ENCODE assay signal across 18 cellular contexts in the genomic region with DNA sequence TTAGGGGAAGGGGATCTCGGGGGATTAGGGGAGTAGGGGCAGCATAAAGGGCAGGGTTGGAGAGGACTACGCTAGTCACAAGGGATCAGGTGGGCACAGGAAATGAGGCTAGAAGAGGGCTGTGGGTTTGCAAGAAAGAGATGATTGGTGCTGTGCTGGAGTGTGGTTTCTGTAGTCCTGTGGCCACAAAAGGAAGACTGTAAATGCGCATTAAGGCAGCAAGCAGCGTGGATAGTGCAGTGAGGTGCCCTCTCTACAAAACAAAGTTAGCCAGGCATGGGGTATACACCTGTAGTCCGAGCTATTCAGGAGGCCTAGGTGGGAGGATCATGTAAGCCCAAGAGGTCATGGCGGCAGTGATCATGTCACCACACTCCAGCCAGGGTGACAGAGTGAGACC.
DNase-seq lines count a peak whose midpoint lies in the region; TF ChIP-seq lines count a peak whose summit lies in the region.
"Had no signal": no experiment of that assay in that cellular context is flagged by ENCODE, and none has a peak within 500 bp of the region (broad histone marks: within the 10 kb centered on the region; RNA-seq: fewer than 3 reads in every experiment).

No MANE protein-coding gene starts in this region.

- CTCF ChIA-PET in CD8-positive, alpha-beta memory T cell (lab: Charles Lee) = interaction anchor here (1.4 kb wide), 1 partner anchor 11 kb away, joined by 3 read pairs; no protein-coding TSS in a partner anchor
- CTCF ChIA-PET in SK-N-SH (lab: Yijun Ruan, JAX) = no interaction called here

- H3K79me1 ChIP-seq in H9 (ENCODE audit: insufficient read depth, low read depth, low read length, poor library complexity, severe bottlenecking) = no peaks in the 10 kb centered on the region

- H3K9me2 ChIP-seq in SK-N-SH = no peaks in the 10 kb centered on the region

- no peak overlapping the region for H3K9ac ChIP-seq in H9 (ENCODE audit: extremely low read depth, insufficient read length, low read length)
- no peak overlapping the region for H3K9ac ChIP-seq in SK-N-SH

- H3K9me3 Mint-ChIP-seq in CD8-positive, alpha-beta memory T cell = no peaks in the 10 kb centered on the region
- no peaks in the 10 kb centered on the region for H3K9me3 Mint-ChIP-seq in H9
- no peaks in the 10 kb centered on the region for H3K9me3 Mint-ChIP-seq in activated naive CD8-positive, alpha-beta T cell treated with anti-CD3 and anti-CD28 coated beads for 36 hours
- H3K9me3 Mint-ChIP-seq in nephron progenitor cell = no peaks in the 10 kb centered on the region

- DNase-seq in CD8-positive, alpha-beta memory T cell = peak in 2 of 5 donors; percentile 17 to 24
- no peak for DNase-seq in H9
- DNase-seq in activated naive CD8-positive, alpha-beta T cell treated with anti-CD3 and anti-CD28 coated beads for 36 hours = peak; percentile 9
- DNase-seq in nephron progenitor cell = no peak
- no peak for DNase-seq in SK-N-SH
- DNase-seq in retina = no peak
- no peak for DNase-seq in NCI-H1092 treated with DMSO at 0.1 percent for 48 hours (lab: John Stamatoyannopoulos, UW)
- DNase-seq: aorta; foreskin fibroblast; KG1; NCI-H1105 treated with DMSO at 0.1 percent for 48 hours; RPMI8226; stimulated activated CD4-positive, alpha-beta T cell treated with anti-CD3 and anti-CD28 coated beads, Interleukin-4, amount 100 ng/mL, for 24 hours; stimulated activated CD8-positive, alpha-beta memory T cell treated with anti-CD3 and anti-CD28 coated beads, Interleukin-4, amount 100 ng/mL, for 48 hours; tibial artery had no signal

- POLR2A ChIA-PET in CD8-positive, alpha-beta memory T cell (lab: Charles Lee) = no interaction called here
- POLR2A ChIA-PET in SK-N-SH (lab: Yijun Ruan, JAX) = no interaction called here

- H3K14ac ChIP-seq in H9 (ENCODE audit: insufficient read depth, low read length) = no peak overlapping the region

- H2BK120ac ChIP-seq in H9 (ENCODE audit: low read depth, low read length, poor library complexity, severe bottlenecking) = no peak overlapping the region

- no peak overlapping the region for H4K5ac ChIP-seq in H9 (ENCODE audit: insufficient read length, low read depth, low read length)

- H4K91ac ChIP-seq in H9 (ENCODE audit: insufficient read length, low read depth, low read length) = no peak overlapping the region

- WGBS in H9 (ENCODE audit: extremely low coverage, insufficient read length, low lambda C conversion rate) = no CpG with 5 or more reads among the region's 6 CpGs
- WGBS in SK-N-SH (ENCODE audit: low lambda C conversion rate) = 96% methylated on average over 6 of the region's 6 CpGs

- no peaks in the 10 kb centered on the region for H3K27me3 Mint-ChIP-seq in CD8-positive, alpha-beta memory T cell
- H3K27me3 Mint-ChIP-seq in H9 (ENCODE audit: low read depth) = no peaks in the 10 kb centered on the region; the same call in 1 of the 2 replicates
- no peaks in the 10 kb centered on the region for H3K27me3 Mint-ChIP-seq in activated naive CD8-positive, alpha-beta T cell treated with anti-CD3 and anti-CD28 coated beads for 36 hours
- no peaks in the 10 kb centered on the region for H3K27me3 Mint-ChIP-seq in nephron progenitor cell (ENCODE audit: low read depth, poor library complexity)

- H3K79me2 ChIP-seq in H9 (ENCODE audit: insufficient read depth, low read length) (no peaks in the 10 kb centered on the region; the same call in 1 of the 2 replicates), SK-N-SH (ENCODE audit: insufficient read depth) (0 out of 2 replicates have a peak, but pooled peaks cover 2% of the 10 kb centered on the region)

- H3K23ac ChIP-seq in H9 (ENCODE audit: insufficient read length, low read depth, low read length) = no peak overlapping the region

- H3K36me3 ChIP-seq in CD8-positive, alpha-beta memory T cell (ENCODE audit: insufficient read depth, low read length) = peaks cover 4% of the 10 kb centered on the region
- peaks cover 25 to 39% of the 10 kb centered on the region in 2 experiments for H3K36me3 ChIP-seq in SK-N-SH (replicated peaks in 1 of 2; ENCODE audit: control insufficient read depth in 1 of 2, insufficient read depth in 2 of 2, low read length in 1 of 2)

- H2AK5ac ChIP-seq in H9 (ENCODE audit: insufficient read length, low read length) = no peak overlapping the region

- H3K27ac ChIP-seq in CD8-positive, alpha-beta memory T cell (ENCODE audit: low read depth, low read length) = no peak overlapping the region
- H3K27ac ChIP-seq in H9 (ENCODE audit: insufficient read length, low read depth, low read length) (no peak overlapping the region), SK-N-SH (ENCODE audit: low read depth in 2 of 2, low read length in 1 of 2) (no peak overlapping the region)
- H3K27ac ChIP-seq: C4-2B, HL-60, tibial artery, VCaP had no signal

- H2BK5ac ChIP-seq in H9 (ENCODE audit: insufficient read length, low read length) = no peak overlapping the region

- H3K4ac ChIP-seq in H9 (ENCODE audit: low read depth, low read length) = no peak overlapping the region

- no peak for TF ChIP-seq RAD21 in SK-N-SH (IDR thresholded peaks at IDR 0.05; ENCODE audit: low read length)

- no peak for TF ChIP-seq CTCF in H9 (conservative IDR thresholded peaks at IDR 0.05)
- TF ChIP-seq CTCF in nephron progenitor cell (IDR thresholded peaks at IDR 0.05) = no peak
- no peak for TF ChIP-seq CTCF in SK-N-SH (IDR thresholded peaks at IDR 0.05)

- peaks cover 21% of the 10 kb centered on the region for H3K4me1 ChIP-seq in CD8-positive, alpha-beta memory T cell (ENCODE audit: insufficient read depth, low read length)
- H3K4me1 ChIP-seq in H9 (ENCODE audit: insufficient read depth, low read length) (peaks cover 6% of the 10 kb centered on the region; the same call in 1 of the 2 replicates), SK-N-SH (ENCODE audit: control insufficient read depth in 1 of 2, insufficient read depth in 2 of 2, low read depth in 1 of 2, low read length in 1 of 2) (peaks cover 0 to 3% of the 10 kb centered on the region in 2 experiments; a peak in 1 of 4 replicates)
- H3K4me1 ChIP-seq: tibial artery had no signal

- H3K27me3 ChIP-seq in CD8-positive, alpha-beta memory T cell (ENCODE audit: insufficient read depth, low read length, poor library complexity, severe bottlenecking) = no peaks in the 10 kb centered on the region
- H3K27me3 ChIP-seq in H9 (ENCODE audit: insufficient read depth, low read length) (no peaks in the 10 kb centered on the region), SK-N-SH (ENCODE audit: insufficient read depth) (no peaks in the 10 kb centered on the region)
- H3K27me3 ChIP-seq: tibial artery had no signal

- no peak overlapping the region for H2AFZ ChIP-seq in H9 (ENCODE audit: low read length)
- no peak overlapping the region for H2AFZ ChIP-seq in SK-N-SH (ENCODE audit: low read depth)

- H3K9me3 ChIP-seq in CD8-positive, alpha-beta memory T cell (ENCODE audit: low read length) = no peaks in the 10 kb centered on the region
- no peaks in the 10 kb centered on the region for H3K9me3 ChIP-seq in H9 (ENCODE audit: control insufficient read depth, low read depth, low read length)
- no peaks in the 10 kb centered on the region for H3K9me3 ChIP-seq in SK-N-SH
- H3K9me3 ChIP-seq: tibial artery had no signal

- H3K23me2 ChIP-seq in H9 (ENCODE audit: insufficient read length, low read depth, low read length, poor library complexity, severe bottlenecking) = no peaks in the 10 kb centered on the region

- H2BK12ac ChIP-seq in H9 (ENCODE audit: insufficient read length, low read depth, low read length) = no peak overlapping the region

- H2BK20ac ChIP-seq in H9 (ENCODE audit: low read depth, low read length, poor library complexity, severe bottlenecking) = no peak overlapping the region

- no peak overlapping the region for H3T11ph ChIP-seq in H9 (ENCODE audit: low read length)

- peaks cover 22 to 40% (median 34%) of the 10 kb centered on the region in 3 donors for H3K4me1 Mint-ChIP-seq in CD8-positive, alpha-beta memory T cell
- H3K4me1 Mint-ChIP-seq in H9 (peaks cover 53 to 57% of the 10 kb centered on the region in 2 experiments), nephron progenitor cell (peaks cover 36% of the 10 kb centered on the region)
- peaks cover 12% of the 10 kb centered on the region for H3K4me1 Mint-ChIP-seq in activated naive CD8-positive, alpha-beta T cell treated with anti-CD3 and anti-CD28 coated beads for 36 hours

- H4K20me1 ChIP-seq in H9 (ENCODE audit: control insufficient read depth, insufficient read depth, insufficient read length) (no peaks in the 10 kb centered on the region), SK-N-SH (ENCODE audit: insufficient read depth) (no peaks in the 10 kb centered on the region)

- H3K4me2 ChIP-seq in H9 (ENCODE audit: insufficient read depth, insufficient read length, low read length) (no peak overlapping the region), SK-N-SH (no peak overlapping the region)

- no peak overlapping the region for H4K8ac ChIP-seq in H9 (replicated peaks; ENCODE audit: insufficient read length, low read depth, low read length)

- peak overlapping the region in 5 of 7 donors; percentile 6 to 68 (median 27) for H3K4me3 Mint-ChIP-seq in CD8-positive, alpha-beta memory T cell
- no peak overlapping the region for H3K4me3 Mint-ChIP-seq in H9
- no peak overlapping the region for H3K4me3 Mint-ChIP-seq in activated naive CD8-positive, alpha-beta T cell treated with anti-CD3 and anti-CD28 coated beads for 36 hours
- H3K4me3 Mint-ChIP-seq in nephron progenitor cell = no peak overlapping the region

- no peak overlapping the region for H3K4me3 ChIP-seq in CD8-positive, alpha-beta memory T cell (ENCODE audit: low read length)
- H3K4me3 ChIP-seq in SK-N-SH (ENCODE audit: low read depth in 2 of 2, low read length in 1 of 2) = no peak overlapping the region
- H3K4me3 ChIP-seq: tibial artery had no signal

- no peak overlapping the region for H3K18ac ChIP-seq in H9 (ENCODE audit: insufficient read length, low read depth, low read length)

- peak overlapping the region; percentile 17 to 81 (median 72) for H3K27ac Mint-ChIP-seq in CD8-positive, alpha-beta memory T cell
- H3K27ac Mint-ChIP-seq in H9 (peak overlapping the region in 2 of 3 experiments; percentile 6 to 77; a peak in 4 of 7 replicates), nephron progenitor cell (peak overlapping the region; percentile 55)
- peak overlapping the region; percentile 57 for H3K27ac Mint-ChIP-seq in activated naive CD8-positive, alpha-beta T cell treated with anti-CD3 and anti-CD28 coated beads for 36 hours

- no peaks in the 10 kb centered on the region for H3F3A ChIP-seq in SK-N-SH (replicated peaks; ENCODE audit: insufficient read depth)

- H3K36me3 Mint-ChIP-seq in CD8-positive, alpha-beta memory T cell = peaks cover 0 to 33% (median 10%) of the 10 kb centered on the region in 3 donors
- H3K36me3 Mint-ChIP-seq in H9 (ENCODE audit: insufficient read depth in 1 of 3, low read depth in 3 of 3) (peaks cover 12 to 52% (median 41%) of the 10 kb centered on the region in 3 experiments; a peak in 6 of 7 replicates), nephron progenitor cell (ENCODE audit: low read depth) (peaks cover 43% of the 10 kb centered on the region)
- H3K36me3 Mint-ChIP-seq in activated naive CD8-positive, alpha-beta T cell treated with anti-CD3 and anti-CD28 coated beads for 36 hours = peaks cover 14% of the 10 kb centered on the region

- no peak overlapping the region for H2BK15ac ChIP-seq in H9 (ENCODE audit: low read depth, low read length)

- H3K56ac ChIP-seq in H9 (ENCODE audit: insufficient read length, low read depth, low read length) = no peak overlapping the region

- TF ChIP-seq EP300 in SK-N-SH (IDR thresholded peaks at IDR 0.05; ENCODE audit: borderline replicate concordance in 1 of 2, low read depth in 1 of 2, low read length in 1 of 2) = no peak

Comparison
In these comparisons a context has a peak if more than half of its experiments do, and no peak if none do; other contexts are left out.
1. H3K4me3 Mint-ChIP-seq: peak in CD8-positive, alpha-beta memory T cell (5 of 7); none in H9 (0 of 2), activated naive CD8-positive, alpha-beta T cell treated with anti-CD3 and anti-CD28 coated beads for 36 hours (single experiment) and nephron progenitor cell (single experiment).
2. Peak in every context shown above with its lines, with median percentiles within 50 percentile points of each other: H3K27ac Mint-ChIP-seq.